29 cellular contexts compared by ENCODE assay signal in the genomic region with DNA sequence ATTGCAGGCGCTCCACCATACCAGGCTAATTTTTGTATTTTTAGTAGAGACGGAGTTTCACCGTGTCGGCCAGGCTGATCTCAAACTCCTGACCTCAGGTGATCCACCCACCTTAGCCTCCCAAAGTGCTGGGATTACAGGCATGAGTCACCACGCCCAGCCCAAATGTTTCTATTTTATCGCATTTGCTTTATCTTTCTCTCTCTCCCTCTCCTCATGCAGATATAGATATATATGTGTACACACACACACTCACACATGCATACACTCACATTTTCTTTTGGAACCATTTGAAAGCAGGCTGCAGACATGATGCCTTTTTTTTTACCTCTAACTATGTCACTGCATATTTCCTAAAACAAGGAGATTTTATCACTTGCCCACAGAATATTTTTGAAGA. TPM values are rescaled to one million over a fixed set of nuclear protein-coding genes. Genes with fewer than 3 reads are reported as not detected.
"Had no signal": no experiment of that assay in that cellular context is flagged by ENCODE, and none has a peak within 500 bp of the region (broad histone marks: within the 10 kb centered on the region; RNA-seq: fewer than 3 reads in every experiment).

No MANE protein-coding gene starts in this region.

- H3K27me3 Mint-ChIP-seq: activated naive CD4-positive, alpha-beta T cell treated with anti-CD3 and anti-CD28 coated beads, Interleukin-2, amount 10 ng/mL, durations not matched to agents 7 days and 5 days; activated naive CD8-positive, alpha-beta T cell treated with anti-CD3 and anti-CD28 coated beads for 36 hours had no signal

- H3K9me3 Mint-ChIP-seq: activated CD4-positive, alpha-beta memory T cell treated with anti-CD3 and anti-CD28 coated beads, Interleukin-2, amount 10 ng/mL, durations not matched to agents 7 days and 5 days had no signal

- H3K4me1 ChIP-seq: breast epithelium had no signal

- H3K27ac ChIP-seq: breast epithelium, KMS-11, WERI-Rb-1 had no signal

- H3K4me1 Mint-ChIP-seq: activated CD4-positive, alpha-beta memory T cell treated with anti-CD3 and anti-CD28 coated beads, Interleukin-2, amount 10 ng/mL, durations not matched to agents 7 days and 5 days; activated naive CD8-positive, alpha-beta T cell treated with anti-CD3 and anti-CD28 coated beads for 36 hours had no signal

- H3K4me3 Mint-ChIP-seq: activated CD4-positive, alpha-beta memory T cell treated with anti-CD3 and anti-CD28 coated beads, Interleukin-2, amount 10 ng/mL, durations not matched to agents 7 days and 5 days; activated CD8-positive, alpha-beta memory T cell treated with anti-CD3 and anti-CD28 coated beads, Interleukin-2, amount 10 ng/mL, durations not matched to agents 7 days and 5 days; activated naive CD4-positive, alpha-beta T cell treated with anti-CD3 and anti-CD28 coated beads, Interleukin-2, amount 10 ng/mL, durations not matched to agents 7 days and 5 days; activated naive CD8-positive, alpha-beta T cell treated with anti-CD3 and anti-CD28 coated beads for 36 hours had no signal

- H3K27ac Mint-ChIP-seq: activated CD4-positive, alpha-beta memory T cell treated with anti-CD3 and anti-CD28 coated beads, Interleukin-2, amount 10 ng/mL, durations not matched to agents 7 days and 5 days; activated CD8-positive, alpha-beta memory T cell treated with anti-CD3 and anti-CD28 coated beads, Interleukin-2, amount 10 ng/mL, durations not matched to agents 7 days and 5 days; activated naive CD4-positive, alpha-beta T cell treated with anti-CD3 and anti-CD28 coated beads, Interleukin-2, amount 10 ng/mL, durations not matched to agents 7 days and 5 days; activated naive CD8-positive, alpha-beta T cell treated with anti-CD3 and anti-CD28 coated beads for 36 hours had no signal

- H3K27me3 ChIP-seq: body of pancreas, breast epithelium had no signal

- DNase-seq: activated CD4-positive, alpha-beta memory T cell treated with anti-CD3 and anti-CD28 coated beads, Interleukin-2, amount 10 ng/mL, durations not matched to agents 7 days and 5 days; activated CD4-positive, alpha-beta T cell treated with anti-CD3 and anti-CD28 coated beads for 1 hour; activated CD4-positive, alpha-beta T cell treated with anti-CD3 and anti-CD28 coated beads for 48 hours; activated CD4-positive, CD25-positive, alpha-beta regulatory T cell; activated CD8-positive, alpha-beta memory T cell treated with anti-CD3 and anti-CD28 coated beads for 24 hours; activated CD8-positive, alpha-beta memory T cell treated with anti-CD3 and anti-CD28 coated beads, Interleukin-2, amount 10 ng/mL, durations not matched to agents 7 days and 5 days; activated CD8-positive, alpha-beta memory T cell treated with anti-CD3 and anti-CD28 coated beads, Interleukin-2, amount 50 U/mL, for 48 hours; activated effector memory CD4-positive, alpha-beta T cell treated with Interleukin-2 at 50 U/mL for 16 hours; activated naive CD4-positive, alpha-beta T cell treated with anti-CD3 and anti-CD28 coated beads, Interleukin-2, amount 10 ng/mL, durations not matched to agents 7 days and 5 days; activated naive CD8-positive, alpha-beta T cell treated with anti-CD3 and anti-CD28 coated beads for 36 hours; activated T-cell treated with anti-CD3 and anti-CD28 coated beads, Interleukin-2, amount 50 U/mL, for 48 hours; amygdala; body of pancreas; NCI-H1105; NCI-H1417 treated with DMSO at 0.1 percent for 48 hours; NCI-H1930; NCI-H2081 treated with DMSO at 0.1 percent for 48 hours; NCI-H345; NCI-H524 treated with DMSO at 0.1 percent for 48 hours; NK-92 treated with Interleukin-12 subunit alpha and Interleukin-12 subunit beta, amount 100 ng/mL, for 24 hours; Right ventricle myocardium superior; SW 1271; T-helper 1 cell; T-helper 2 cell; T-helper 9 cell; WERI-Rb-1 had no signal

- H3K36me3 ChIP-seq: breast epithelium, WERI-Rb-1 had no signal

- H3K9me3 ChIP-seq: body of pancreas, breast epithelium had no signal

- H3K36me3 Mint-ChIP-seq: activated CD8-positive, alpha-beta memory T cell treated with anti-CD3 and anti-CD28 coated beads, Interleukin-2, amount 10 ng/mL, durations not matched to agents 7 days and 5 days; activated naive CD4-positive, alpha-beta T cell treated with anti-CD3 and anti-CD28 coated beads, Interleukin-2, amount 10 ng/mL, durations not matched to agents 7 days and 5 days; activated naive CD8-positive, alpha-beta T cell treated with anti-CD3 and anti-CD28 coated beads for 36 hours had no signal

- ATAC-seq: activated CD8-positive, alpha-beta memory T cell treated with anti-CD3 and anti-CD28 coated beads, Interleukin-2, amount 10 ng/mL, durations not matched to agents 7 days and 5 days; body of pancreas had no signal

- H3K4me3 ChIP-seq: body of pancreas, breast epithelium had no signal

RNA-seq across cellular contexts. Expression of a gene that starts 55.9 kb away (rescaled TPM):
- total RNA-seq: cardiac septum, Right ventricle myocardium superior had no signal
